Comparison of ENCODE assay signal across 22 cellular contexts in the genomic region with DNA sequence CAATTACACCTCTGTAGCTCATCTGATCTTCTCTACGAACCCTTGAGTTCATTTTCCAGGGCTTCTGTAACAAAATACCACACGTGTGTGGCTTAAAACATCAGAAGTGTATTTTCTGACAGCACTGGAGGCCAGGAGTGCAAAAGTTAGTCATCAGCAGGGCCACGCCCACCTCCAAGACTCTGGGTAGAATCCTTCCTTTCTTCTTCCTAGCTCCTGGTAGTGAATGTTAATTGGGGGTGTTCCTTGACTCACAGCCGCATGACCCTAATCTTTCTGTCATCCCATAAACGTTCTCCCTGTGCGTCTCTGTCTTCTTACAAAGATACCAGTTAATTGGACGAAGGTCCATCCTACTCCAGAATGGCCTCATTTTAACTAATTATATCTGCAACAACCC.
A peak's percentile ranks its signal among the peaks of the same experiment; 100 is the strongest.
DNase-seq lines count a peak whose midpoint lies in the region; TF ChIP-seq lines count a peak whose summit lies in the region.
"Had no signal": no experiment of that assay in that cellular context is flagged by ENCODE, and none has a peak within 500 bp of the region (broad histone marks: within the 10 kb centered on the region; RNA-seq: fewer than 3 reads in every experiment).

No MANE protein-coding gene starts in this region.

- H3K9me3 ChIP-seq in osteoblast (ENCODE audit: low read depth, low read length): no peaks in the 10 kb centered on the region
- H3K9me3 ChIP-seq: A549, BE2C, MG63, SK-N-SH had no signal

- no peak overlapping the region for H3K4me2 ChIP-seq in osteoblast (ENCODE audit: insufficient read depth, low read length)
- H3K4me2 ChIP-seq: A549, PC-9, SK-N-SH had no signal

- DNase-seq in COLO829 (ENCODE audit: low spot score) (peak; percentile 98), HT1080 (ENCODE audit: low read depth) (peak; percentile 24), amniotic epithelial cell (ENCODE audit: low read depth) (peak; percentile 1), osteoblast (ENCODE audit: insufficient read length, low spot score, missing footprints) (peak; percentile 19), 8988T (no peak), GM19240 (ENCODE audit: insufficient read length, low spot score) (no peak), posterior cingulate gyrus (no peak)
- DNase-seq: BE2C, DMS79 treated with DMSO at 0.1 percent for 48 hours, GM23248, Karpas-422, MG63, NCI-H1417 treated with DMSO at 0.1 percent for 48 hours, NCI-H187 treated with DMSO at 0.1 percent for 48 hours, NCI-H2107, NCI-H748 treated with DMSO at 0.1 percent for 48 hours, PC-9, SHP77 treated with DMSO at 0.1 percent for 48 hours, SK-N-SH had no signal

- H3K4me3 ChIP-seq in osteoblast (ENCODE audit: insufficient read depth, low read length): no peak overlapping the region
- H3K4me3 ChIP-seq: A549, GM23248, HAP-1, MG63, PC-9 had no signal

- no peaks in the 10 kb centered on the region for H3K79me2 ChIP-seq in osteoblast (ENCODE audit: insufficient read depth, low read length)

- no peaks in the 10 kb centered on the region for H3K4me1 ChIP-seq in osteoblast (ENCODE audit: insufficient read depth, low read length)
- H3K4me1 ChIP-seq: A549, BE2C had no signal

- H4K20me1 ChIP-seq in osteoblast (ENCODE audit: insufficient read depth, low read length): no peaks in the 10 kb centered on the region

- intact Hi-C loops in posterior cingulate gyrus (cut with DNase I): no loop called here

- TF ChIP-seq CTCF in osteoblast (IDR thresholded peaks at IDR 0.05; ENCODE audit: extremely low read depth, low read depth, low read length): no peak

- H2AFZ ChIP-seq in osteoblast (ENCODE audit: low read length): no peak overlapping the region
- H2AFZ ChIP-seq: GM23248, PC-9 had no signal

- no peaks in the 10 kb centered on the region for H3K36me3 ChIP-seq in osteoblast (ENCODE audit: insufficient read depth, low read length)
- H3K36me3 ChIP-seq: BE2C, HAP-1, MG63 had no signal

- H3K27me3 ChIP-seq in osteoblast (ENCODE audit: insufficient read depth, low read length): no peaks in the 10 kb centered on the region
- H3K27me3 ChIP-seq: BE2C, MG63 had no signal

- no peak overlapping the region for H3K27ac ChIP-seq in osteoblast (ENCODE audit: low read depth, low read length)
- H3K27ac ChIP-seq: A549, GM23248, PC-9, RWPE1 had no signal

Comparison
In these comparisons a context has a peak if more than half of its experiments do, and no peak if none do; other contexts are left out.
1. DNase-seq: peak in COLO829 (single experiment), HT1080 (single experiment), amniotic epithelial cell (single experiment) and osteoblast (single experiment); none in 8988T (single experiment), GM19240 (single experiment) and posterior cingulate gyrus (0 of 10).